ENCODE assay signal across 1 cellular context in genomic region chr11:44950625-44951472, GRCh38.
TF ChIP-seq lines count a peak whose summit lies in the region.

Gene TP53I11, minus strand, starts transcription at chr11:44950883. Its CDS starts 12,548 bp downstream, at chr11:44938335.

TF ChIP-seq in GM23338, 12 proteins besides CTCF, POLR2A, EP300 and RAD21 (continued from another document):
- TF ChIP-seq, protein P1, sequence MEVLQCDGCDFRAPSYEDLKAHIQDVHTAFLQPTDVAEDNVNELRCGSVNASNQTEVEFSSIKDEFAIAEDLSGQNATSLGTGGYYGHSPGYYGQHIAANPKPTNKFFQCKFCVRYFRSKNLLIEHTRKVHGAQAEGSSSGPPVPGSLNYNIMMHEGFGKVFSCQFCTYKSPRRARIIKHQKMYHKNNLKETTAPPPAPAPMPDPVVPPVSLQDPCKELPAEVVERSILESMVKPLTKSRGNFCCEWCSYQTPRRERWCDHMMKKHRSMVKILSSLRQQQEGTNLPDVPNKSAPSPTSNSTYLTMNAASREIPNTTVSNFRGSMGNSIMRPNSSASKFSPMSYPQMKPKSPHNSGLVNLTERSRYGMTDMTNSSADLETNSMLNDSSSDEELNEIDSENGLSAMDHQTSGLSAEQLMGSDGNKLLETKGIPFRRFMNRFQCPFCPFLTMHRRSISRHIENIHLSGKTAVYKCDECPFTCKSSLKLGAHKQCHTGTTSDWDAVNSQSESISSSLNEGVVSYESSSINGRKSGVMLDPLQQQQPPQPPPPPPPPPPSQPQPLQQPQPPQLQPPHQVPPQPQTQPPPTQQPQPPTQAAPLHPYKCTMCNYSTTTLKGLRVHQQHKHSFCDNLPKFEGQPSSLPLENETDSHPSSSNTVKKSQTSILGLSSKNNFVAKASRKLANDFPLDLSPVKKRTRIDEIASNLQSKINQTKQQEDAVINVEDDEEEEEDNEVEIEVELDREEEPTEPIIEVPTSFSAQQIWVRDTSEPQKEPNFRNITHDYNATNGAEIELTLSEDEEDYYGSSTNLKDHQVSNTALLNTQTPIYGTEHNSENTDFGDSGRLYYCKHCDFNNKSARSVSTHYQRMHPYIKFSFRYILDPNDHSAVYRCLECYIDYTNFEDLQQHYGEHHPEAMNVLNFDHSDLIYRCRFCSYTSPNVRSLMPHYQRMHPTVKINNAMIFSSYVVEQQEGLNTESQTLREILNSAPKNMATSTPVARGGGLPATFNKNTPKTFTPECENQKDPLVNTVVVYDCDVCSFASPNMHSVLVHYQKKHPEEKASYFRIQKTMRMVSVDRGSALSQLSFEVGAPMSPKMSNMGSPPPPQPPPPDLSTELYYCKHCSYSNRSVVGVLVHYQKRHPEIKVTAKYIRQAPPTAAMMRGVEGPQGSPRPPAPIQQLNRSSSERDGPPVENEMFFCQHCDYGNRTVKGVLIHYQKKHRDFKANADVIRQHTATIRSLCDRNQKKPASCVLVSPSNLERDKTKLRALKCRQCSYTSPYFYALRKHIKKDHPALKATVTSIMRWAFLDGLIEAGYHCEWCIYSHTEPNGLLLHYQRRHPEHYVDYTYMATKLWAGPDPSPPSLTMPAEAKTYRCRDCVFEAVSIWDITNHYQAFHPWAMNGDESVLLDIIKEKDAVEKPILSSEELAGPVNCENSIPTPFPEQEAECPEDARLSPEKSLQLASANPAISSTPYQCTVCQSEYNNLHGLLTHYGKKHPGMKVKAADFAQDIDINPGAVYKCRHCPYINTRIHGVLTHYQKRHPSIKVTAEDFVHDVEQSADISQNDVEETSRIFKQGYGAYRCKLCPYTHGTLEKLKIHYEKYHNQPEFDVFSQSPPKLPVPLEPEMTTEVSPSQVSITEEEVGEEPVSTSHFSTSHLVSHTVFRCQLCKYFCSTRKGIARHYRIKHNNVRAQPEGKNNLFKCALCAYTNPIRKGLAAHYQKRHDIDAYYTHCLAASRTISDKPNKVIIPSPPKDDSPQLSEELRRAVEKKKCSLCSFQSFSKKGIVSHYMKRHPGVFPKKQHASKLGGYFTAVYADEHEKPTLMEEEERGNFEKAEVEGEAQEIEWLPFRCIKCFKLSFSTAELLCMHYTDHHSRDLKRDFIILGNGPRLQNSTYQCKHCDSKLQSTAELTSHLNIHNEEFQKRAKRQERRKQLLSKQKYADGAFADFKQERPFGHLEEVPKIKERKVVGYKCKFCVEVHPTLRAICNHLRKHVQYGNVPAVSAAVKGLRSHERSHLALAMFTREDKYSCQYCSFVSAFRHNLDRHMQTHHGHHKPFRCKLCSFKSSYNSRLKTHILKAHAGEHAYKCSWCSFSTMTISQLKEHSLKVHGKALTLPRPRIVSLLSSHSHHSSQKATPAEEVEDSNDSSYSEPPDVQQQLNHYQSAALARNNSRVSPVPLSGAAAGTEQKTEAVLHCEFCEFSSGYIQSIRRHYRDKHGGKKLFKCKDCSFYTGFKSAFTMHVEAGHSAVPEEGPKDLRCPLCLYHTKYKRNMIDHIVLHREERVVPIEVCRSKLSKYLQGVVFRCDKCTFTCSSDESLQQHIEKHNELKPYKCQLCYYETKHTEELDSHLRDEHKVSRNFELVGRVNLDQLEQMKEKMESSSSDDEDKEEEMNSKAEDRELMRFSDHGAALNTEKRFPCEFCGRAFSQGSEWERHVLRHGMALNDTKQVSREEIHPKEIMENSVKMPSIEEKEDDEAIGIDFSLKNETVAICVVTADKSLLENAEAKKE (CRISPR knock-in tag; IDR thresholded peaks at IDR 0.05) = no peak
- TF ChIP-seq EZH2 (IDR thresholded peaks at IDR 0.05; ENCODE audit: low read depth, unreplicated experiment) = no peak
- TF ChIP-seq, protein P2, sequence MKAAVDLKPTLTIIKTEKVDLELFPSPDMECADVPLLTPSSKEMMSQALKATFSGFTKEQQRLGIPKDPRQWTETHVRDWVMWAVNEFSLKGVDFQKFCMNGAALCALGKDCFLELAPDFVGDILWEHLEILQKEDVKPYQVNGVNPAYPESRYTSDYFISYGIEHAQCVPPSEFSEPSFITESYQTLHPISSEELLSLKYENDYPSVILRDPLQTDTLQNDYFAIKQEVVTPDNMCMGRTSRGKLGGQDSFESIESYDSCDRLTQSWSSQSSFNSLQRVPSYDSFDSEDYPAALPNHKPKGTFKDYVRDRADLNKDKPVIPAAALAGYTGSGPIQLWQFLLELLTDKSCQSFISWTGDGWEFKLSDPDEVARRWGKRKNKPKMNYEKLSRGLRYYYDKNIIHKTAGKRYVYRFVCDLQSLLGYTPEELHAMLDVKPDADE (IDR thresholded peaks at IDR 0.05) = no peak
- no peak for TF ChIP-seq EZH2phosphoT487 (IDR thresholded peaks at IDR 0.05; ENCODE audit: unreplicated experiment)
- TF ChIP-seq, protein P3, sequence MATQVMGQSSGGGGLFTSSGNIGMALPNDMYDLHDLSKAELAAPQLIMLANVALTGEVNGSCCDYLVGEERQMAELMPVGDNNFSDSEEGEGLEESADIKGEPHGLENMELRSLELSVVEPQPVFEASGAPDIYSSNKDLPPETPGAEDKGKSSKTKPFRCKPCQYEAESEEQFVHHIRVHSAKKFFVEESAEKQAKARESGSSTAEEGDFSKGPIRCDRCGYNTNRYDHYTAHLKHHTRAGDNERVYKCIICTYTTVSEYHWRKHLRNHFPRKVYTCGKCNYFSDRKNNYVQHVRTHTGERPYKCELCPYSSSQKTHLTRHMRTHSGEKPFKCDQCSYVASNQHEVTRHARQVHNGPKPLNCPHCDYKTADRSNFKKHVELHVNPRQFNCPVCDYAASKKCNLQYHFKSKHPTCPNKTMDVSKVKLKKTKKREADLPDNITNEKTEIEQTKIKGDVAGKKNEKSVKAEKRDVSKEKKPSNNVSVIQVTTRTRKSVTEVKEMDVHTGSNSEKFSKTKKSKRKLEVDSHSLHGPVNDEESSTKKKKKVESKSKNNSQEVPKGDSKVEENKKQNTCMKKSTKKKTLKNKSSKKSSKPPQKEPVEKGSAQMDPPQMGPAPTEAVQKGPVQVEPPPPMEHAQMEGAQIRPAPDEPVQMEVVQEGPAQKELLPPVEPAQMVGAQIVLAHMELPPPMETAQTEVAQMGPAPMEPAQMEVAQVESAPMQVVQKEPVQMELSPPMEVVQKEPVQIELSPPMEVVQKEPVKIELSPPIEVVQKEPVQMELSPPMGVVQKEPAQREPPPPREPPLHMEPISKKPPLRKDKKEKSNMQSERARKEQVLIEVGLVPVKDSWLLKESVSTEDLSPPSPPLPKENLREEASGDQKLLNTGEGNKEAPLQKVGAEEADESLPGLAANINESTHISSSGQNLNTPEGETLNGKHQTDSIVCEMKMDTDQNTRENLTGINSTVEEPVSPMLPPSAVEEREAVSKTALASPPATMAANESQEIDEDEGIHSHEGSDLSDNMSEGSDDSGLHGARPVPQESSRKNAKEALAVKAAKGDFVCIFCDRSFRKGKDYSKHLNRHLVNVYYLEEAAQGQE (IDR thresholded peaks at IDR 0.05; ENCODE audit: unreplicated experiment) = no peak
- no peak for TF ChIP-seq CREB1 (CRISPR knock-in tag; IDR thresholded peaks at IDR 0.05; ENCODE audit: low read depth)
- TF ChIP-seq JUNB (IDR thresholded peaks at IDR 0.05; ENCODE audit: unreplicated experiment) = no peak
- TF ChIP-seq POLR2AphosphoS5 (IDR thresholded peaks at IDR 0.05; ENCODE audit: low read depth) = no peak
- no peak for TF ChIP-seq ZNF114 (CRISPR knock-in tag; IDR thresholded peaks at IDR 0.05)
- TF ChIP-seq STAT1 (IDR thresholded peaks at IDR 0.05; ENCODE audit: unreplicated experiment) = no peak
